2 cellular contexts compared by ENCODE assay signal in genomic region chr11:74756571-74756970, GRCh38.
TF ChIP-seq lines count a peak whose summit lies in the region.

No MANE protein-coding gene starts in this region.

TF ChIP-seq in GM23338, 12 proteins besides CTCF, POLR2A, EP300 and RAD21:
- TF ChIP-seq ZNF331 (CRISPR knock-in tag; IDR thresholded peaks at IDR 0.05; ENCODE audit: low read depth) (no peak), STAT1 (IDR thresholded peaks at IDR 0.05; ENCODE audit: unreplicated experiment) (no peak), ETS1 (IDR thresholded peaks at IDR 0.05) (no peak)

TF ChIP-seq in H1, 55 proteins besides CTCF, POLR2A, EP300 and RAD21:
- TF ChIP-seq BACH1 (IDR thresholded peaks at IDR 0.05; ENCODE audit: low read length) (no peak), ASH2L (IDR thresholded peaks at IDR 0.05; ENCODE audit: low read length) (no peak), ZNF274 (IDR thresholded peaks at IDR 0.05; ENCODE audit: borderline replicate concordance, extremely low read depth, low read length) (no peak), MAX (IDR thresholded peaks at IDR 0.05) (no peak), CHD7 (IDR thresholded peaks at IDR 0.05; ENCODE audit: insufficient replicate concordance, low read length) (no peak), FOSL1 (IDR thresholded peaks at IDR 0.05; ENCODE audit: insufficient read depth, low read depth, low read length) (no peak)
